ENCODE assay signal across 9 cellular contexts in genomic region chrX:13092455-13092941, GRCh38. TPM values are rescaled to one million over a fixed set of nuclear protein-coding genes. Genes with fewer than 3 reads are reported as not detected.
DNase-seq lines count a peak whose midpoint lies in the region; ATAC-seq and TF ChIP-seq lines count a peak whose summit lies in the region.
"Had no signal": no experiment of that assay in that cellular context is flagged by ENCODE, and none has a peak within 500 bp of the region (broad histone marks: within the 10 kb centered on the region; RNA-seq: fewer than 3 reads in every experiment).

No MANE protein-coding gene starts in this region.

- peak; percentile 71 for DNase-seq in activated CD4-positive, alpha-beta T cell treated with anti-CD3 and anti-CD28 coated beads, Interleukin-2, amount 50 U/mL, for 1 hour
- DNase-seq in heart right ventricle = no peak
- DNase-seq in stimulated activated effector memory CD8-positive, alpha-beta T cell treated with anti-CD3 and anti-CD28 coated beads, Interleukin-12 subunit alpha, Interleukin-12 subunit beta, amount 100 ng/mL, for 72 hours (ENCODE audit: low spot score in 2 of 2) = peak; percentile 29 to 82
- DNase-seq in cortex of kidney (lab: John Stamatoyannopoulos, UW) = no peak
- no peak for DNase-seq in DMS79 (lab: John Stamatoyannopoulos, UW)
- no peak for DNase-seq in PC-3

- 90 to 94% methylated on average over 7 of the region's 7 CpGs for WGBS in heart right ventricle, 2 donors

- no peak overlapping the region for H2AFZ ChIP-seq in PC-3 (ENCODE audit: low read length)

- no peak overlapping the region for H3K9ac ChIP-seq in PC-3 (ENCODE audit: low read length)

- peaks cover 4% of the 10 kb centered on the region for H3K36me3 Mint-ChIP-seq in stimulated activated effector memory CD8-positive, alpha-beta T cell treated with anti-CD3 and anti-CD28 coated beads, Interleukin-12 subunit alpha, Interleukin-12 subunit beta, amount 100 ng/mL, for 72 hours

- CTCF ChIA-PET in PC-3 (lab: Charles Lee) = no interaction called here

- H3K27ac Mint-ChIP-seq in stimulated activated effector memory CD8-positive, alpha-beta T cell treated with anti-CD3 and anti-CD28 coated beads, Interleukin-12 subunit alpha, Interleukin-12 subunit beta, amount 100 ng/mL, for 72 hours = peak overlapping the region; percentile 98

- peak overlapping the region; percentile 76 for H3K4me3 Mint-ChIP-seq in stimulated activated effector memory CD8-positive, alpha-beta T cell treated with anti-CD3 and anti-CD28 coated beads, Interleukin-12 subunit alpha, Interleukin-12 subunit beta, amount 100 ng/mL, for 72 hours

- H3K4me1 Mint-ChIP-seq in stimulated activated effector memory CD8-positive, alpha-beta T cell treated with anti-CD3 and anti-CD28 coated beads, Interleukin-12 subunit alpha, Interleukin-12 subunit beta, amount 100 ng/mL, for 72 hours = peaks cover 75% of the 10 kb centered on the region

- H3F3A ChIP-seq in PC-3 (ENCODE audit: low read length, unreplicated experiment) = no peaks in the 10 kb centered on the region

- H3K4me1 ChIP-seq in heart right ventricle (peaks cover 0 to 60% (median 8%) of the 10 kb centered on the region in 9 donors), PC-3 (ENCODE audit: insufficient read depth, low read length) (peaks cover 12% of the 10 kb centered on the region)

- TF ChIP-seq CTCF in heart right ventricle (IDR thresholded peaks at IDR 0.05) = no peak
- TF ChIP-seq CTCF in PC-3 (conservative IDR thresholded peaks at IDR 0.05; ENCODE audit: low read depth, low read length) = no peak

- H3K9me3 Mint-ChIP-seq in stimulated activated effector memory CD8-positive, alpha-beta T cell treated with anti-CD3 and anti-CD28 coated beads, Interleukin-12 subunit alpha, Interleukin-12 subunit beta, amount 100 ng/mL, for 72 hours = no peaks in the 10 kb centered on the region

- H3K36me3 ChIP-seq in heart right ventricle (no peaks in the 10 kb centered on the region), PC-3 (ENCODE audit: low read depth, low read length) (no peaks in the 10 kb centered on the region)

- H3K27me3 ChIP-seq in heart right ventricle (peaks cover 0 to 14% (median 0%) of the 10 kb centered on the region in 7 donors), PC-3 (ENCODE audit: low read length) (no peaks in the 10 kb centered on the region)

- ATAC-seq in HG03280 (IDR thresholded peaks at IDR 0.05; ENCODE audit: unreplicated experiment) (peak; percentile 52), heart right ventricle (peak in 7 of 8 donors; percentile 34 to 69 (median 52)), PC-3 (no peak)
- ATAC-seq in stimulated activated effector memory CD8-positive, alpha-beta T cell treated with anti-CD3 and anti-CD28 coated beads, Interleukin-12 subunit alpha, Interleukin-12 subunit beta, amount 100 ng/mL, for 72 hours = peak; percentile 84

- H3K79me2 ChIP-seq in PC-3 (ENCODE audit: low read length) = no peaks in the 10 kb centered on the region

- H3K4me2 ChIP-seq in PC-3 (ENCODE audit: low read length) = no peak overlapping the region

- intact Hi-C loops in heart right ventricle (cut with DNase I) = loop anchor here in 1 of 10 donors (10.0 kb wide), 1 partner anchor 118 kb away; the partner anchor contains the start of gene TMSB4X
- intact Hi-C loops in PC-3 (cut with micrococcal nuclease) = no loop called here

- peak overlapping the region in 2 of 10 donors; percentile 69 to 90 for H3K27ac ChIP-seq in heart right ventricle
- H3K27ac ChIP-seq in PC-3 (ENCODE audit: low read length) = no peak overlapping the region

- H3K9me2 ChIP-seq in PC-3 (replicated peaks; ENCODE audit: low read length) = no peaks in the 10 kb centered on the region

- TF ChIP-seq POLR2A in GM19193 (IDR thresholded peaks at IDR 0.05; ENCODE audit: extremely low read depth, insufficient read depth, insufficient read length) = peak; percentile 57

- H3K9me3 ChIP-seq in heart right ventricle = no peaks in the 10 kb centered on the region
- no peaks in the 10 kb centered on the region for H3K9me3 ChIP-seq in PC-3 (ENCODE audit: low read length)

- H4K20me1 ChIP-seq in PC-3 (ENCODE audit: low read length) = no peaks in the 10 kb centered on the region

- POLR2A ChIA-PET in PC-3 (lab: Charles Lee; ENCODE audit: unreplicated experiment) = no interaction called here

- no peak overlapping the region for H3K4me3 ChIP-seq in heart right ventricle
- no peak overlapping the region for H3K4me3 ChIP-seq in PC-3 (ENCODE audit: low read length)

- BruUV-seq in PC-3 (replicated peaks; lab: Mats Ljungman, UMichigan) = no TSS peak

RNA-seq across cellular contexts. Expression of gene FAM9C, which starts 48.1 kb away (rescaled TPM):
- total RNA-seq in heart right ventricle (under 1 TPM in 6 of 10 donors, not detected in 4; 0.07 to 1.00 (median 0.29) TPM), PC-3 (2014; rRNA removed) (not detected in 2 replicates)
- not detected for polyA plus RNA-seq in heart right ventricle
- total RNA-seq: mononuclear cell had no signal

Comparison
In these comparisons a context has a peak if more than half of its experiments do, and no peak if none do; other contexts are left out.
1. DNase-seq: peak in activated CD4-positive, alpha-beta T cell treated with anti-CD3 and anti-CD28 coated beads, Interleukin-2, amount 50 U/mL, for 1 hour (single experiment) and stimulated activated effector memory CD8-positive, alpha-beta T cell treated with anti-CD3 and anti-CD28 coated beads, Interleukin-12 subunit alpha, Interleukin-12 subunit beta, amount 100 ng/mL, for 72 hours (2 of 2); none in heart right ventricle (0 of 2), cortex of kidney (single experiment), DMS79 (single experiment) and PC-3 (single experiment).